ENCODE assay signal across 9 cellular contexts in the genomic region with DNA sequence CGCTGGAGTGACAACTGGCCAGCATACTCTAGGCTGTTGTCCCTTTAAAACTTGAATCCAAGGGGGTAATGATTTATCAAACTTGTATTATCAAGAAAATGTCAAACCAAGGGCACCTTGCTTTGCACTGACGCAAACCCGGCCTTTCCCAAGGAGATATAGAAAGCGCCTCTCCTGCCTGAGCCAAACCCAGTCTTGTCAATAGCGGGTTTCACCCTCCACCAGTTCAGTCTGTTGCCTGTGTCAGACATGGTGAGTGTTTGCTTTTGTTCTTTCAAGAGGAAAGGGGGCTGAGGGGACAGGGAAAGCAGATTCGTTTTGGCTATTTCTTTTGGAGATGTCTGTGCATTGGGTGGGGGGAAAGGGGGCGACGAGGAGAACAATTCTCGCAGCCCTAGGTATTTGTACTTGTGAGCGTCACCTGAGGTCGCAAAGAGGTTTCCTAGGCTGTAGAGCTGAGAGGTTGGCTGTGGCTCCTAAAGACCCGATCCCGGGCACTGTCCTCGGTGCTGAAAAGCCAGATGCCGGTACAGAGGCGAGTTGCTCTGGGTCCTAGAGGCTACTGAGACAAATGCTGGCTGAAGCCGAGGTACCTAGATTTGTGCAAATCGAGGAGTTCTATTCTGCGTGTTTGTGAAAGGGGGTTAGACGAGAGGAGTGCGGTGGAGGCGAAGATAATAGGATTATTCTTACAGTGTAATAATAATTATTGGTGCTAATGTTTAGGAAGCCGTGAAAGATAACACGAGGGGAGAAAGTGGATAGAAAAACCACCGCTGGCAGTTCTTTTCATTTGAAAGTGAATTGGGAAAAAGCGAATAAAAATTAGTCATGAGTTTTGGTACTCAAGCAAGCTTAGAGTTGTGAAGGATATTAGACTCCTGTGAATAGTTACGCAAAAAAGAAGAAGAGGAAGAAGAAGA. TPM values are rescaled to one million over a fixed set of nuclear protein-coding genes. Genes with fewer than 3 reads are reported as not detected.
DNase-seq lines count a peak whose midpoint lies in the region; ATAC-seq, FAIRE-seq and TF ChIP-seq lines count a peak whose summit lies in the region.
"Had no signal": no experiment of that assay in that cellular context is flagged by ENCODE, and none has a peak within 500 bp of the region (broad histone marks: within the 10 kb centered on the region; RNA-seq: fewer than 3 reads in every experiment).

TSS of gene SLC6A5 (plus strand) at position 185 of the 923 bp plus-strand sequence. CDS start at position 250, 65 bp downstream.

- 10 to 15% (median 13%) methylated on average over 27 of the region's 27 CpGs for WGBS in small intestine, 3 donors

- no peaks in the 10 kb centered on the region for H3K36me3 ChIP-seq in endothelial cell of umbilical vein (ENCODE audit: control insufficient read depth in 2 of 2, extremely low read depth in 1 of 2, insufficient read depth in 2 of 2, low read length in 2 of 2)
- no peaks in the 10 kb centered on the region for H3K36me3 ChIP-seq in small intestine (ENCODE audit: control insufficient read depth in 2 of 2, insufficient read depth in 2 of 2, low read length in 2 of 2)

- H3K4me1 ChIP-seq in endothelial cell of umbilical vein (ENCODE audit: control insufficient read depth, extremely low read depth, insufficient read depth, low read length) (no peaks in the 10 kb centered on the region), small intestine (ENCODE audit: control insufficient read depth in 2 of 2, insufficient read depth in 1 of 2, low read depth in 1 of 2, low read length in 1 of 2) (no peaks in the 10 kb centered on the region)

- H4K20me1 ChIP-seq in endothelial cell of umbilical vein (replicated peaks; ENCODE audit: control insufficient read depth, extremely low read depth, insufficient read depth, low read length) = no peaks in the 10 kb centered on the region

- TF ChIP-seq POLR2A in endothelial cell of umbilical vein (IDR thresholded peaks at IDR 0.05; ENCODE audit: low read depth, low read length) (no peak), GM12892 (IDR thresholded peaks at IDR 0.05; ENCODE audit: low read depth, low read length) (no peak)

- H3K9me3 ChIP-seq in endothelial cell of umbilical vein (replicated peaks; ENCODE audit: control insufficient read depth, insufficient read depth, low read length) (no peaks in the 10 kb centered on the region), small intestine (ENCODE audit: control insufficient read depth, low read depth) (no peaks in the 10 kb centered on the region)

- BruUV-seq in endothelial cell of umbilical vein (replicated peaks; lab: Mats Ljungman, UMichigan) = no TSS peak

- H3K4me3 ChIP-seq in endothelial cell of umbilical vein (replicated peaks in 1 of 3; ENCODE audit: insufficient read depth in 1 of 3, low read depth in 1 of 3, low read length in 3 of 3) = no peak within 1 kb of the TSS
- H3K4me3 ChIP-seq in small intestine (ENCODE audit: low read depth in 1 of 2, low read length in 2 of 2) = no peak within 1 kb of the TSS

- H2AFZ ChIP-seq in endothelial cell of umbilical vein (ENCODE audit: low read depth, low read length) = no peak within 1 kb of the TSS

- TF ChIP-seq CTCF in endothelial cell of umbilical vein (IDR thresholded peaks at IDR 0.05; ENCODE audit: extremely low read depth in 1 of 2, insufficient read depth in 1 of 2, low read depth in 1 of 2, low read length in 2 of 2) = no peak

- dilution Hi-C loops in endothelial cell of umbilical vein (cut with MboI; ENCODE audit: extremely low pct_ligation_motif_present, low sequenced_read_pairs) = no loop called here

- H3K79me2 ChIP-seq in endothelial cell of umbilical vein (ENCODE audit: control insufficient read depth, insufficient read depth, low read length) = no peaks in the 10 kb centered on the region

- CTCF ChIA-PET in endothelial cell of umbilical vein (lab: Charles Lee) = interaction anchor here (2.9 kb wide), 1 partner anchor 10 kb away, joined by 12 read pairs; no protein-coding TSS in a partner anchor

- H3K27ac ChIP-seq in endothelial cell of umbilical vein (ENCODE audit: insufficient read depth, low read depth, low read length) (no peak within 1 kb of the TSS), small intestine (ENCODE audit: low read depth in 1 of 2, low read length in 1 of 2) (no peak within 1 kb of the TSS)

- H3K9ac ChIP-seq in endothelial cell of umbilical vein (replicated peaks; ENCODE audit: extremely low read depth, insufficient read depth, low read length) = no peak within 1 kb of the TSS

- H3K9me1 ChIP-seq in endothelial cell of umbilical vein (replicated peaks; ENCODE audit: control insufficient read depth, extremely low read depth, insufficient read depth, low read length) = no peaks in the 10 kb centered on the region

- FAIRE-seq in endothelial cell of umbilical vein (lab: Jason Lieb, UNC) (peak; percentile 46), small intestine (lab: Jason Lieb, UNC) (no peak), GM12892 (lab: Jason Lieb, UNC) (no peak)
- FAIRE-seq: endometrium had no signal

- H3K4me2 ChIP-seq in endothelial cell of umbilical vein (ENCODE audit: insufficient read depth, low read length) = no peak within 1 kb of the TSS

- no peak for ATAC-seq in GM21737 (IDR thresholded peaks at IDR 0.05; ENCODE audit: unreplicated experiment)

- DNase-seq in H4 (ENCODE audit: low spot score) = peak; percentile 23
- peak; percentile 55 to 65 for DNase-seq in NCI-H524 (lab: John Stamatoyannopoulos, UW)
- DNase-seq in endothelial cell of umbilical vein (ENCODE audit: low read depth, low spot score) = peak; percentile 14
- peak; percentile 46 for DNase-seq in small intestine
- no peak for DNase-seq in GM12892 (ENCODE audit: insufficient read length)
- no peak for DNase-seq in DMS79 (lab: John Stamatoyannopoulos, UW)

- peaks cover 85 to 95% of the 10 kb centered on the region in 2 experiments for H3K27me3 ChIP-seq in endothelial cell of umbilical vein (ENCODE audit: control insufficient read depth in 2 of 2, insufficient read depth in 2 of 2, low read length in 2 of 2)
- peaks cover 14 to 79% of the 10 kb centered on the region in 2 donors for H3K27me3 ChIP-seq in small intestine (ENCODE audit: control insufficient read depth in 2 of 2, insufficient read depth in 2 of 2, low read length in 2 of 2)

- intact Hi-C loops in endothelial cell of umbilical vein (cut with micrococcal nuclease) = loop anchor here (10.0 kb wide), 1 partner anchor 435 kb away; the partner anchor contains the start of gene DBX1

- POLR2A ChIA-PET in endothelial cell of umbilical vein (lab: Charles Lee) = no interaction called here

TF ChIP-seq in endothelial cell of umbilical vein, 7 proteins besides CTCF, POLR2A, EP300 and RAD21:
- TF ChIP-seq EZH2 (IDR thresholded peaks at IDR 0.05; ENCODE audit: borderline replicate concordance, low read depth, low read length, severe bottlenecking) (peak; percentile 46), JUN (IDR thresholded peaks at IDR 0.05; ENCODE audit: borderline replicate concordance, insufficient read depth, insufficient read length, low read depth) (no peak), FOS (IDR thresholded peaks at IDR 0.05; ENCODE audit: borderline replicate concordance, insufficient read depth, low read length) (no peak)
TF ChIP-seq in endothelial cell of umbilical vein: peak in this region for 1.

RNA-seq across cellular contexts. Expression of gene SLC6A5, which starts in this region (rescaled TPM):
- total RNA-seq in H4 (2014; rRNA removed; shearing (Covaris generic)) = not detected in 2 replicates
- total RNA-seq in endothelial cell of umbilical vein = not detected in 2 replicates
- not detected in 2 replicates for polyA plus RNA-seq in endothelial cell of umbilical vein
- polyA plus RNA-seq in endothelial cell of umbilical vein (2011; cell fraction: cytosol; rRNA removed) = not detected in 2 replicates
- polyA plus RNA-seq in endothelial cell of umbilical vein (2011; cell fraction: nucleus; rRNA removed) = not detected in 2 replicates
- polyA plus RNA-seq in endothelial cell of umbilical vein (2012) = not detected in 2 replicates
- polyA minus RNA-seq in endothelial cell of umbilical vein = not detected in 2 replicates
- not detected for polyA minus RNA-seq in endothelial cell of umbilical vein (2011; cell fraction: cytosol; rRNA and poly(A)+ RNA removed)
- polyA minus RNA-seq in endothelial cell of umbilical vein (2011; cell fraction: nucleus; rRNA and poly(A)+ RNA removed) = not detected in 2 replicates
- under 1 TPM in 1 of 3 donors, not detected in 2; 0.03 TPM for polyA plus RNA-seq in small intestine
- not detected for polyA plus RNA-seq in GM12892 (2012; ENCODE audit: missing spikeins)
- polyA plus RNA-seq: IgD-negative memory B cell had no signal

Comparison
In these comparisons a context has a peak if more than half of its experiments do, and no peak if none do; other contexts are left out.
1. Peak in DNase-seq in H4; RNA of the gene not detected or under 1 TPM.
2. Peak in DNase-seq in endothelial cell of umbilical vein; RNA of the gene not detected or under 1 TPM.
3. Peak in DNase-seq in small intestine; RNA of the gene not detected or under 1 TPM.
4. DNase-seq: peak in NCI-H524 (2 of 2); none in GM12892 (single experiment) and DMS79 (single experiment).